8 cellular contexts compared by ENCODE assay signal in the genomic region with DNA sequence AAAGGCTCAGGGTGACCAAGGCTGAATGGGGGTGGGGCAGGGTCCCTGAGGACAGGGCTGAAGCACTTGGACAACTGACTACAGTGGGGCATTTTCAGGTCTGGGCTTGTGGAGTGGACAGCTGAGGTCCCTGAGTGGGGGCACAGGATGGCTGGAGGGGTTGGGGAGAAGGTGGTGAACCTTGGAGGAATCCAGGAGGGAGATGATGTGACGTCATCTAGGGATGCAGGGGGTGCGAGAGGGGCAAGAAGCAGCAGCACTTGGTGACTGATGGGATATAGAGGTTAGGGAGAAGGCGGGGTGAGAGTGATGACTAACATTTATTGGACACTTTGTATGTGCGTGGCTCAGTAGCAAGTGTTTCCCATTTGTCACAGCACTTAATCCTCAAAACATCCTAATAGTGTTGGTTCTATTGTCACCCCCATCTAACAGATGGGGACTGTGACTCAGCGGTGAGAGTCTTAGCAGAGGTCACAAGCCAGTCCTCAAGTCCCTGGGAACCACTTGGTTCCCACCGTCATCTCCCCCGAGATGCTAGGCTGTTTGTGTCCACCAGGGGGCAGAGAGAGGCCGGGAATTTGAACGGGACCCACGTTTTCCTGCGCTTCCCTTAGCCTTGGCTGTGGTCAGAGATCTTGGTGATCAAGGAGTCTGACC. TPM values are rescaled to one million over a fixed set of nuclear protein-coding genes. Genes with fewer than 3 reads are reported as not detected.
DNase-seq lines count a peak whose midpoint lies in the region; ATAC-seq and TF ChIP-seq lines count a peak whose summit lies in the region.

No MANE protein-coding gene starts in this region.

- H3K4me1 ChIP-seq in DOHH2 (ENCODE audit: control insufficient read depth, low read length) (peaks cover 15% of the 10 kb centered on the region), upper lobe of right lung (no peaks in the 10 kb centered on the region)

- H3K9me3 Mint-ChIP-seq in neural crest cell, result no peaks in the 10 kb centered on the region

- H3K4me3 ChIP-seq in DOHH2 (ENCODE audit: low read length) (peak overlapping the region; percentile 55), fibroblast of mammary gland (ENCODE audit: control insufficient read depth, low read depth, low read length) (no peak overlapping the region), upper lobe of right lung (no peak overlapping the region)

- H3K9me3 ChIP-seq in DOHH2 (ENCODE audit: control insufficient read depth, insufficient read depth, low read length), result no peaks in the 10 kb centered on the region
- H3K9me3 ChIP-seq in upper lobe of right lung, result no peaks in the 10 kb centered on the region

- H3K27ac Mint-ChIP-seq in neural crest cell (ENCODE audit: unreplicated experiment), result no peak overlapping the region

- no peaks in the 10 kb centered on the region for H3K36me3 Mint-ChIP-seq in neural crest cell (ENCODE audit: low read depth)

- DNase-seq in HuH-7 (ENCODE audit: low spot score) (peak; percentile 81), OCI-M2 (lab: John Stamatoyannopoulos, UW; ENCODE audit: unreplicated experiment) (peak; percentile 18), fibroblast of mammary gland (ENCODE audit: low read depth) (peak; percentile 91), neural crest cell (ENCODE audit: low read depth, low spot score) (peak; percentile 70), upper lobe of right lung (peak; percentile 78)
- DNase-seq in activated T-helper 1 cell treated with anti-CD3 and anti-CD28 coated beads, Interleukin-2, amount 50 U/mL, for 16 hours (ENCODE audit: low read depth in 1 of 2, low spot score in 1 of 2), result peak; percentile 14 to 44

- ATAC-seq in GM21528 (IDR thresholded peaks at IDR 0.05; ENCODE audit: low FRiP score, unreplicated experiment) (peak; percentile 51), upper lobe of right lung (peak; percentile 94)

- H3K4me1 Mint-ChIP-seq in neural crest cell, result peaks cover 5% of the 10 kb centered on the region

- H3F3A ChIP-seq in DOHH2 (ENCODE audit: control insufficient read depth, insufficient read depth), result no peaks in the 10 kb centered on the region

- no peaks in the 10 kb centered on the region for H3K36me3 ChIP-seq in DOHH2 (ENCODE audit: control insufficient read depth, low read length)
- no peaks in the 10 kb centered on the region for H3K36me3 ChIP-seq in upper lobe of right lung

- H3K79me2 ChIP-seq in DOHH2 (ENCODE audit: control insufficient read depth, low read length), result no peaks in the 10 kb centered on the region

- H3K27me3 ChIP-seq in DOHH2 (ENCODE audit: control insufficient read depth, low read length) (no peaks in the 10 kb centered on the region), upper lobe of right lung (no peaks in the 10 kb centered on the region)

- no peaks in the 10 kb centered on the region for H3K9me2 ChIP-seq in DOHH2 (replicated peaks; ENCODE audit: control insufficient read depth, low read length)

- TF ChIP-seq CTCF in DOHH2 (IDR thresholded peaks at IDR 0.05; ENCODE audit: low read depth, low read length, poor library complexity, severe bottlenecking) (peak; percentile 86), fibroblast of mammary gland (conservative IDR thresholded peaks at IDR 0.05; ENCODE audit: control insufficient read depth, insufficient read depth, low read depth, low read length) (peak; percentile 87), neural crest cell (conservative IDR thresholded peaks at IDR 0.05) (peak; percentile 78), upper lobe of right lung (IDR thresholded peaks at IDR 0.05) (peak; percentile 88)

- H3K4me2 ChIP-seq in DOHH2 (ENCODE audit: low read length), result peak overlapping the region; percentile 52

- intact Hi-C loops in upper lobe of right lung (cut with DNase I), result loop anchor here (5.0 kb wide), 1 partner anchor 156 kb away; no protein-coding TSS in a partner anchor

- peak overlapping the region; percentile 60 for H3K27ac ChIP-seq in DOHH2 (ENCODE audit: low read depth, low read length)
- no peak overlapping the region for H3K27ac ChIP-seq in upper lobe of right lung

- no peaks in the 10 kb centered on the region for H4K20me1 ChIP-seq in DOHH2 (ENCODE audit: control insufficient read depth, insufficient read depth, low read depth, low read length)

- H3K27me3 Mint-ChIP-seq in neural crest cell (ENCODE audit: low read depth), result no peaks in the 10 kb centered on the region

- H3K4me3 Mint-ChIP-seq in neural crest cell, result no peak overlapping the region

RNA-seq across cellular contexts. Expression of gene BMP8B, which starts 27.9 kb away (rescaled TPM):
- total RNA-seq in neural crest cell (1.2 and 1.4 TPM in 2 replicates), upper lobe of right lung (2.7 TPM)

RNA-seq across cellular contexts. Expression of gene OXCT2, which starts 45.4 kb away (rescaled TPM):
- total RNA-seq in neural crest cell (0.75 and 0.77 TPM in 2 replicates), upper lobe of right lung (0.43 TPM)

Comparison
In these comparisons a context has a peak if more than half of its experiments do, and no peak if none do; other contexts are left out.
1. DNase-seq: peak in every context shown above with its lines; median percentile 91 in fibroblast of mammary gland; 81 in HuH-7; 78 in upper lobe of right lung; 70 in neural crest cell; 29 in activated T-helper 1 cell treated with anti-CD3 and anti-CD28 coated beads, Interleukin-2, amount 50 U/mL, for 16 hours; 18 in OCI-M2.